ENCODE assay signal across 10 cellular contexts in the genomic region with DNA sequence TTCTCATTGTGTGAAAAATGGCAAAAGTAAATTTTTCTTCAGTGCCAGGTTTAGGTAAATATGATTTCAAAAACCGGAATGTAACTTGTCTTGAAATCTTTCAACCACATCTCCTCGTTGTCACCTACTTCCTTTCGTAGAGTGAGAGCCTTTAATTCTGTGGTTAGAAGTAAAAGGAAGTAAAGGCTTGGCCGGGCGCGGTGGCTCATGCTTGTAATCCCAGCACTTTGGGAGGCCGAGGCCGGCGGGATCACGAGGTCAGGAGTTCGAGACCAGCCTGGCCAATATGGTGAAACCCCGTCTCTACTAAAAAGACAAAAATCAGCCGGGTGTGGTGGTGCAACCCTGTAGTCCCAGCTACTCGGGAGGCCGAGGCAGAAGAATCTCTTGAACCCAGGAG. TPM values are rescaled to one million over a fixed set of nuclear protein-coding genes. Genes with fewer than 3 reads are reported as not detected.
DNase-seq lines count a peak whose midpoint lies in the region; ATAC-seq, FAIRE-seq and TF ChIP-seq lines count a peak whose summit lies in the region.
"Had no signal": no experiment of that assay in that cellular context is flagged by ENCODE, and none has a peak within 500 bp of the region (broad histone marks: within the 10 kb centered on the region; RNA-seq: fewer than 3 reads in every experiment).

No MANE protein-coding gene starts in this region.

- no peaks in the 10 kb centered on the region for H3K27me3 ChIP-seq in HepG2 (ENCODE audit: control insufficient read depth in 1 of 2, insufficient read depth in 2 of 2, low read length in 2 of 2)

- no peak for TF ChIP-seq CTCF in HepG2 (CRISPR knock-in tag; IDR thresholded peaks at IDR 0.05)
- no peak for TF ChIP-seq CTCF in osteocyte (IDR thresholded peaks at IDR 0.05)

- H3K27me3 Mint-ChIP-seq in activated CD8-positive, alpha-beta memory T cell treated with anti-CD3 and anti-CD28 coated beads, Interleukin-2, amount 10 ng/mL, durations not matched to agents 7 days and 5 days = no peaks in the 10 kb centered on the region
- no peaks in the 10 kb centered on the region for H3K27me3 Mint-ChIP-seq in activated naive CD8-positive, alpha-beta T cell treated with anti-CD3 and anti-CD28 coated beads, Interleukin-2, amount 10 ng/mL, durations not matched to agents 7 days and 5 days
- H3K27me3 Mint-ChIP-seq in stimulated activated memory B cell treated with anti-CD40 and anti-IgM and Interleukin-4, amounts not matched to agents 10 μg/mL and 1 μg/mL and 100 μg/mL, for 72 hours = no peaks in the 10 kb centered on the region
- no peaks in the 10 kb centered on the region for H3K27me3 Mint-ChIP-seq in osteocyte (ENCODE audit: unreplicated experiment)

- no peak for TF ChIP-seq POLR2A in HepG2 (IDR thresholded peaks at IDR 0.05; ENCODE audit: insufficient read depth in 1 of 2, low read depth in 2 of 2, low read length in 2 of 2)

- DNase-seq in activated CD8-positive, alpha-beta memory T cell treated with anti-CD3 and anti-CD28 coated beads, Interleukin-2, amount 10 ng/mL, durations not matched to agents 7 days and 5 days = peak; percentile 80
- DNase-seq in activated CD8-positive, alpha-beta memory T cell treated with anti-CD3 and anti-CD28 coated beads, Interleukin-2, amount 50 U/mL, for 4 hours = no peak
- peak; percentile 80 for DNase-seq in SIG-M5 treated with dmso at 0.1 percent for 504 hours (lab: John Stamatoyannopoulos, UW; ENCODE audit: unreplicated experiment)
- DNase-seq in activated naive CD8-positive, alpha-beta T cell treated with anti-CD3 and anti-CD28 coated beads, Interleukin-2, amount 10 ng/mL, durations not matched to agents 7 days and 5 days = peak; percentile 57
- no peak for DNase-seq in HepG2 (ENCODE audit: low spot score)
- DNase-seq in osteocyte (ENCODE audit: extremely low spot score, unreplicated experiment) = no peak
- DNase-seq: NCI-H2227 treated with DMSO at 0.1 percent for 48 hours had no signal

- H3K4me1 Mint-ChIP-seq in activated CD8-positive, alpha-beta memory T cell treated with anti-CD3 and anti-CD28 coated beads, Interleukin-2, amount 10 ng/mL, durations not matched to agents 7 days and 5 days = peaks cover 50% of the 10 kb centered on the region
- peaks cover 62% of the 10 kb centered on the region for H3K4me1 Mint-ChIP-seq in activated naive CD8-positive, alpha-beta T cell treated with anti-CD3 and anti-CD28 coated beads, Interleukin-2, amount 10 ng/mL, durations not matched to agents 7 days and 5 days
- peaks cover 81% of the 10 kb centered on the region for H3K4me1 Mint-ChIP-seq in stimulated activated memory B cell treated with anti-CD40 and anti-IgM and Interleukin-4, amounts not matched to agents 10 μg/mL and 1 μg/mL and 100 μg/mL, for 72 hours
- H3K4me1 Mint-ChIP-seq in osteocyte (ENCODE audit: unreplicated experiment) = peaks cover 18% of the 10 kb centered on the region

- no peaks in the 10 kb centered on the region for H3K9me3 Mint-ChIP-seq in activated CD8-positive, alpha-beta memory T cell treated with anti-CD3 and anti-CD28 coated beads, Interleukin-2, amount 10 ng/mL, durations not matched to agents 7 days and 5 days (ENCODE audit: low read depth)
- H3K9me3 Mint-ChIP-seq in activated naive CD8-positive, alpha-beta T cell treated with anti-CD3 and anti-CD28 coated beads, Interleukin-2, amount 10 ng/mL, durations not matched to agents 7 days and 5 days = no peaks in the 10 kb centered on the region
- no peaks in the 10 kb centered on the region for H3K9me3 Mint-ChIP-seq in stimulated activated memory B cell treated with anti-CD40 and anti-IgM and Interleukin-4, amounts not matched to agents 10 μg/mL and 1 μg/mL and 100 μg/mL, for 72 hours
- H3K9me3 Mint-ChIP-seq in osteocyte (ENCODE audit: unreplicated experiment) = no peaks in the 10 kb centered on the region

- POLR2A ChIA-PET in activated naive CD8-positive, alpha-beta T cell treated with anti-CD3 and anti-CD28 coated beads, Interleukin-2, amount 10 ng/mL, durations not matched to agents 7 days and 5 days (lab: Charles Lee) = interaction anchor here (1.3 to 2.5 kb wide), 5 partner anchors 12 to 880 kb away, joined by 3 to 9 read pairs (median 4); a partner anchor contains a TSS
- POLR2A ChIA-PET in HepG2 (lab: Yijun Ruan, JAX) = no interaction called here

- H3K27ac ChIP-seq in HepG2 (ENCODE audit: extremely low read length, insufficient read depth, low read length) = no peak overlapping the region

- WGBS in HepG2 (ENCODE audit: low lambda C conversion rate) = 95% methylated on average over 15 of the region's 15 CpGs

- H3K36me3 Mint-ChIP-seq in activated CD8-positive, alpha-beta memory T cell treated with anti-CD3 and anti-CD28 coated beads, Interleukin-2, amount 10 ng/mL, durations not matched to agents 7 days and 5 days = peaks cover 31% of the 10 kb centered on the region
- peaks cover 26% of the 10 kb centered on the region for H3K36me3 Mint-ChIP-seq in activated naive CD8-positive, alpha-beta T cell treated with anti-CD3 and anti-CD28 coated beads, Interleukin-2, amount 10 ng/mL, durations not matched to agents 7 days and 5 days
- H3K36me3 Mint-ChIP-seq in stimulated activated memory B cell treated with anti-CD40 and anti-IgM and Interleukin-4, amounts not matched to agents 10 μg/mL and 1 μg/mL and 100 μg/mL, for 72 hours = peaks cover 40% of the 10 kb centered on the region
- peaks cover 14% of the 10 kb centered on the region for H3K36me3 Mint-ChIP-seq in osteocyte (ENCODE audit: unreplicated experiment)

- H3K36me3 ChIP-seq in HepG2 (replicated peaks in 1 of 2; ENCODE audit: control insufficient read depth in 1 of 2, insufficient read depth in 2 of 2, low read length in 2 of 2) = peaks cover 0 to 15% of the 10 kb centered on the region in 2 experiments; a peak in 3 of 5 replicates

- no peak overlapping the region for H3K4me2 ChIP-seq in HepG2 (ENCODE audit: low read depth, low read length)

- BruUV-seq in HepG2 (replicated peaks; lab: Mats Ljungman, UMichigan) = no TSS peak

- H2AFZ ChIP-seq in HepG2 (ENCODE audit: low read length) = no peak overlapping the region

- H3K4me3 ChIP-seq in HepG2 (replicated peaks in 1 of 3; ENCODE audit: insufficient read depth in 1 of 3, low read depth in 2 of 3, low read length in 3 of 3) = no peak overlapping the region

- no peaks in the 10 kb centered on the region for H3K9me3 ChIP-seq in HepG2 (ENCODE audit: low read length)

- H3K27ac Mint-ChIP-seq in activated CD8-positive, alpha-beta memory T cell treated with anti-CD3 and anti-CD28 coated beads, Interleukin-2, amount 10 ng/mL, durations not matched to agents 7 days and 5 days = peak overlapping the region; percentile 75
- H3K27ac Mint-ChIP-seq in activated naive CD8-positive, alpha-beta T cell treated with anti-CD3 and anti-CD28 coated beads, Interleukin-2, amount 10 ng/mL, durations not matched to agents 7 days and 5 days = peak overlapping the region; percentile 94
- H3K27ac Mint-ChIP-seq in stimulated activated memory B cell treated with anti-CD40 and anti-IgM and Interleukin-4, amounts not matched to agents 10 μg/mL and 1 μg/mL and 100 μg/mL, for 72 hours = peak overlapping the region; percentile 66
- no peak overlapping the region for H3K27ac Mint-ChIP-seq in osteocyte (ENCODE audit: unreplicated experiment)

- H3K79me2 ChIP-seq in HepG2 (ENCODE audit: insufficient read depth, low read length) = no peaks in the 10 kb centered on the region

- peak overlapping the region; percentile 28 for H3K4me3 Mint-ChIP-seq in activated CD8-positive, alpha-beta memory T cell treated with anti-CD3 and anti-CD28 coated beads, Interleukin-2, amount 10 ng/mL, durations not matched to agents 7 days and 5 days
- H3K4me3 Mint-ChIP-seq in activated naive CD8-positive, alpha-beta T cell treated with anti-CD3 and anti-CD28 coated beads, Interleukin-2, amount 10 ng/mL, durations not matched to agents 7 days and 5 days = peak overlapping the region; percentile 72
- H3K4me3 Mint-ChIP-seq in stimulated activated memory B cell treated with anti-CD40 and anti-IgM and Interleukin-4, amounts not matched to agents 10 μg/mL and 1 μg/mL and 100 μg/mL, for 72 hours = peak overlapping the region; percentile 50
- no peak overlapping the region for H3K4me3 Mint-ChIP-seq in osteocyte (ENCODE audit: unreplicated experiment)

- CTCF ChIA-PET in activated CD8-positive, alpha-beta memory T cell treated with anti-CD3 and anti-CD28 coated beads, Interleukin-2, amount 10 ng/mL, durations not matched to agents 7 days and 5 days (lab: Charles Lee) = interaction anchor here (1.1 to 4.2 kb wide), 6 partner anchors 9 to 246 kb away, joined by 3 to 16 read pairs (median 4); no protein-coding TSS in a partner anchor
- CTCF ChIA-PET in HepG2 (lab: Yijun Ruan, JAX; ENCODE audit: low intra/inter-chr PET ratio, low total read pairs) = no interaction called here

- in situ Hi-C loops in HepG2 (cut with HindIII; ENCODE audit: extremely low pct_ligation_motif_present, low pct_unique_long_range_greater_than_20kb) = no loop called here

- intact Hi-C loops in HepG2 (cut with micrococcal nuclease; ENCODE audit: unreplicated experiment) = no loop called here

- no peak for TF ChIP-seq RAD21 in HepG2 (CRISPR knock-in tag; IDR thresholded peaks at IDR 0.05)

- no peaks in the 10 kb centered on the region for H3K4me1 ChIP-seq in HepG2 (ENCODE audit: insufficient read depth, low read length)

- no peak for FAIRE-seq in HepG2 (lab: Jason Lieb, UNC)
- FAIRE-seq: A204.1 had no signal

- no peak overlapping the region for H3K9ac ChIP-seq in HepG2 (ENCODE audit: insufficient read depth, low read depth, low read length)

- H4K20me1 ChIP-seq in HepG2 (ENCODE audit: insufficient read depth, low read length) = no peaks in the 10 kb centered on the region

- no peak for ATAC-seq in activated CD8-positive, alpha-beta memory T cell treated with anti-CD3 and anti-CD28 coated beads, Interleukin-2, amount 10 ng/mL, durations not matched to agents 7 days and 5 days
- ATAC-seq in activated naive CD8-positive, alpha-beta T cell treated with anti-CD3 and anti-CD28 coated beads, Interleukin-2, amount 10 ng/mL, durations not matched to agents 7 days and 5 days (ENCODE audit: low read depth) = peak; percentile 31
- peak; percentile 62 for ATAC-seq in stimulated activated memory B cell treated with anti-CD40 and anti-IgM and Interleukin-4, amounts not matched to agents 10 μg/mL and 1 μg/mL and 100 μg/mL, for 72 hours
- ATAC-seq in esophagus mucosa (no peak), HepG2 (no peak)

- no peak for TF ChIP-seq EP300 in HepG2 (IDR thresholded peaks at IDR 0.05; ENCODE audit: low read depth in 2 of 2, low read length in 2 of 2)
- TF ChIP-seq EP300 in HepG2 (CRISPR knock-in tag; IDR thresholded peaks at IDR 0.05; ENCODE audit: borderline replicate concordance) = no peak

RNA-seq across cellular contexts. Expression of a gene that starts 29.8 kb away (rescaled TPM):
- 10 to 100 TPM; 57.6 to 86.3 TPM for total RNA-seq in activated CD8-positive, alpha-beta memory T cell treated with anti-CD3 and anti-CD28 coated beads, Interleukin-2, amount 10 ng/mL, durations not matched to agents 7 days and 5 days
- 100 to 1,000 TPM; 101 to 115 TPM for total RNA-seq in activated naive CD8-positive, alpha-beta T cell treated with anti-CD3 and anti-CD28 coated beads, Interleukin-2, amount 10 ng/mL, durations not matched to agents 7 days and 5 days
- total RNA-seq in esophagus mucosa = 32.2 TPM
- 10.8 and 15.7 TPM in 2 replicates for total RNA-seq in HepG2 (2016; rRNA removed; fragmentation: Illumina TruSeq; extraction: Trizol)
- 12.7 and 13.4 TPM in 2 replicates for total RNA-seq in HepG2 (2016; cell fraction: cytosol; rRNA removed; fragmentation: Illumina TruSeq; extraction: Trizol; ENCODE audit: low read depth)
- 8.1 and 17.9 TPM in 2 replicates for total RNA-seq in HepG2 (2016; cell fraction: insoluble cytoplasmic fraction; rRNA removed; fragmentation: Illumina TruSeq; extraction: Trizol)
- 12.6 and 12.7 TPM in 2 replicates for total RNA-seq in HepG2 (2016; cell fraction: membrane; rRNA removed; fragmentation: Illumina TruSeq; extraction: Trizol)
- 18.0 and 19.9 TPM in 2 replicates for total RNA-seq in HepG2 (2016; cell fraction: nucleus; rRNA removed; fragmentation: Illumina TruSeq; extraction: Trizol)
- 23.8 and 30.6 TPM in 2 replicates for polyA plus RNA-seq in HepG2 (2011; rRNA removed)
- polyA plus RNA-seq in HepG2 (2011; cell fraction: cytosol; rRNA removed) = 8.3 and 16.1 TPM in 2 replicates
- 265 and 362 TPM in 2 replicates for polyA plus RNA-seq in HepG2 (2011; cell fraction: nucleus; rRNA removed)
- 12.7 and 19.1 TPM in 2 replicates for polyA plus RNA-seq in HepG2 (2012)
- polyA plus RNA-seq in HepG2 (2016; cell fraction: cytosol; fragmentation: Illumina TruSeq; extraction: Trizol; ENCODE audit: low read depth) = 5.0 and 5.7 TPM in 2 replicates
- 8.9 and 11.3 TPM in 2 replicates for polyA plus RNA-seq in HepG2 (2016; cell fraction: insoluble cytoplasmic fraction; fragmentation: Illumina TruSeq; extraction: Trizol; ENCODE audit: low read depth)
- 8.8 and 9.1 TPM in 2 replicates for polyA plus RNA-seq in HepG2 (2016; cell fraction: membrane; fragmentation: Illumina TruSeq; extraction: Trizol; ENCODE audit: low read depth)
- polyA plus RNA-seq in HepG2 (2016; cell fraction: nucleus; fragmentation: Illumina TruSeq; extraction: Trizol; ENCODE audit: insufficient read depth, low read depth) = 46.2 and 59.6 TPM in 2 replicates
- polyA minus RNA-seq in HepG2 (2011; rRNA and poly(A)+ RNA removed; ENCODE audit: low replicate concordance) = 20.1 and 47.7 TPM in 2 replicates
- 3.8 and 6.1 TPM in 2 replicates for polyA minus RNA-seq in HepG2 (2011; cell fraction: cytosol; rRNA and poly(A)+ RNA removed)
- polyA minus RNA-seq in HepG2 (2011; cell fraction: nucleus; rRNA and poly(A)+ RNA removed) = 22.9 and 34.2 TPM in 2 replicates
- total RNA-seq in osteocyte = 69.8 and 81.6 TPM in 2 replicates

RNA-seq across cellular contexts. Expression of a gene that starts 53.9 kb away (rescaled TPM):
- 100 to 1,000 TPM in 1 of 2 experiments, 10 to 100 TPM in 1; 98.3 to 109 TPM for total RNA-seq in activated CD8-positive, alpha-beta memory T cell treated with anti-CD3 and anti-CD28 coated beads, Interleukin-2, amount 10 ng/mL, durations not matched to agents 7 days and 5 days
- total RNA-seq in activated naive CD8-positive, alpha-beta T cell treated with anti-CD3 and anti-CD28 coated beads, Interleukin-2, amount 10 ng/mL, durations not matched to agents 7 days and 5 days = 10 to 100 TPM; 83.6 to 93.9 TPM
- 28.2 TPM for total RNA-seq in esophagus mucosa
- total RNA-seq in HepG2 (2016; rRNA removed; fragmentation: Illumina TruSeq; extraction: Trizol) = 174 and 246 TPM in 2 replicates
- total RNA-seq in HepG2 (2016; cell fraction: cytosol; rRNA removed; fragmentation: Illumina TruSeq; extraction: Trizol; ENCODE audit: low read depth) = 48.4 and 50.9 TPM in 2 replicates
- total RNA-seq in HepG2 (2016; cell fraction: insoluble cytoplasmic fraction; rRNA removed; fragmentation: Illumina TruSeq; extraction: Trizol) = 170 and 259 TPM in 2 replicates
- total RNA-seq in HepG2 (2016; cell fraction: membrane; rRNA removed; fragmentation: Illumina TruSeq; extraction: Trizol) = 74.9 and 82.1 TPM in 2 replicates
- 104 TPM in 2 replicates for total RNA-seq in HepG2 (2016; cell fraction: nucleus; rRNA removed; fragmentation: Illumina TruSeq; extraction: Trizol)
- 123 and 126 TPM in 2 replicates for polyA plus RNA-seq in HepG2 (2011; rRNA removed)
- 146 and 165 TPM in 2 replicates for polyA plus RNA-seq in HepG2 (2011; cell fraction: cytosol; rRNA removed)
- polyA plus RNA-seq in HepG2 (2011; cell fraction: nucleus; rRNA removed) = 121 and 128 TPM in 2 replicates
- 85.3 and 95.9 TPM in 2 replicates for polyA plus RNA-seq in HepG2 (2012)
- 29.4 and 31.7 TPM in 2 replicates for polyA plus RNA-seq in HepG2 (2016; cell fraction: cytosol; fragmentation: Illumina TruSeq; extraction: Trizol; ENCODE audit: low read depth)
- 192 and 202 TPM in 2 replicates for polyA plus RNA-seq in HepG2 (2016; cell fraction: insoluble cytoplasmic fraction; fragmentation: Illumina TruSeq; extraction: Trizol; ENCODE audit: low read depth)
- polyA plus RNA-seq in HepG2 (2016; cell fraction: membrane; fragmentation: Illumina TruSeq; extraction: Trizol; ENCODE audit: low read depth) = 40.9 and 42.5 TPM in 2 replicates
- 112 and 125 TPM in 2 replicates for polyA plus RNA-seq in HepG2 (2016; cell fraction: nucleus; fragmentation: Illumina TruSeq; extraction: Trizol; ENCODE audit: insufficient read depth, low read depth)
- 148 and 183 TPM in 2 replicates for polyA minus RNA-seq in HepG2 (2011; rRNA and poly(A)+ RNA removed; ENCODE audit: low replicate concordance)
- polyA minus RNA-seq in HepG2 (2011; cell fraction: cytosol; rRNA and poly(A)+ RNA removed) = 49.9 and 55.2 TPM in 2 replicates
- polyA minus RNA-seq in HepG2 (2011; cell fraction: nucleus; rRNA and poly(A)+ RNA removed) = 79.3 and 97.1 TPM in 2 replicates
- 74.1 and 75.0 TPM in 2 replicates for total RNA-seq in osteocyte

Comparison
In these comparisons a context has a peak if more than half of its experiments do, and no peak if none do; other contexts are left out.
1. DNase-seq: peak in activated CD8-positive, alpha-beta memory T cell treated with anti-CD3 and anti-CD28 coated beads, Interleukin-2, amount 10 ng/mL, durations not matched to agents 7 days and 5 days (single experiment), SIG-M5 treated with dmso at 0.1 percent for 504 hours (single experiment) and activated naive CD8-positive, alpha-beta T cell treated with anti-CD3 and anti-CD28 coated beads, Interleukin-2, amount 10 ng/mL, durations not matched to agents 7 days and 5 days (single experiment); none in activated CD8-positive, alpha-beta memory T cell treated with anti-CD3 and anti-CD28 coated beads, Interleukin-2, amount 50 U/mL, for 4 hours (single experiment), HepG2 (single experiment) and osteocyte (single experiment).
2. ATAC-seq: peak in activated naive CD8-positive, alpha-beta T cell treated with anti-CD3 and anti-CD28 coated beads, Interleukin-2, amount 10 ng/mL, durations not matched to agents 7 days and 5 days (single experiment) and stimulated activated memory B cell treated with anti-CD40 and anti-IgM and Interleukin-4, amounts not matched to agents 10 μg/mL and 1 μg/mL and 100 μg/mL, for 72 hours (single experiment); none in activated CD8-positive, alpha-beta memory T cell treated with anti-CD3 and anti-CD28 coated beads, Interleukin-2, amount 10 ng/mL, durations not matched to agents 7 days and 5 days (single experiment), esophagus mucosa (single experiment) and HepG2 (single experiment).